In the genomic region with DNA sequence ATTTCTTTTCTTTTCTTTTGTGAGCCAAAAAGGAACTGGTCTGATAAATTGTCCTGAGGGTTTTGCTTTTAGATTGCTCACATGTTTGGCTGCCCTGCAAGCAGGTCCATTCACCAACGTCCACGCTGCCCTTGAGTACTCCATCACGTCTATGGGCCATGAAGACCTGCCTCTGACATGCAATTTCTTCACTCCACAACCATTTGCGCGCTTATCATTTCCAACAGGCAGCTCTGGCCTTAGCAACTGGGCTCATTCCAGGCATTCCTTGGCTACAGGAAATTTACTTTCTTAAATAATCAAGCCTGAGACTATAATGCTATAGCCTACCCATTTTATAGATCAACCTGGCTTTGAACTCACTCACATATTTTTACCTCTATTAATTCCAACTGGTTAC, we compare ENCODE assay signal across 23 cellular contexts.
"Had no signal": no experiment of that assay in that cellular context is flagged by ENCODE, and none has a peak within 500 bp of the region (broad histone marks: within the 10 kb centered on the region; RNA-seq: fewer than 3 reads in every experiment).

No MANE protein-coding gene starts in this region.

- H3K4me1 ChIP-seq: esophagus squamous epithelium had no signal

- DNase-seq: activated B cell treated with CpG ODN at 0.5 μM for 24 hours; activated CD4-positive, alpha-beta T cell treated with anti-CD3 and anti-CD28 coated beads for 36 hours; activated CD4-positive, alpha-beta T cell treated with anti-CD3 and anti-CD28 coated beads, Interleukin-2, amount 50 U/mL, for 4 hours; activated CD8-positive, alpha-beta memory T cell treated with anti-CD3 and anti-CD28 coated beads for 24 hours; activated CD8-positive, alpha-beta memory T cell treated with anti-CD3 and anti-CD28 coated beads, Interleukin-2, amount 50 U/mL, for 4 hours; activated T-cell treated with anti-CD3 and anti-CD28 coated beads, Interleukin-2, amount 50 U/mL, for 24 hours; cortex of kidney; endodermal cell; esophagus squamous epithelium; head of caudate nucleus; islet precursor cell; left colon; mammary epithelial cell; nucleus accumbens; stimulated activated CD4-positive, alpha-beta T cell treated with anti-CD3 and anti-CD28 coated beads, Interleukin-2, amount 100 ng/mL, for 48 hours; stimulated activated CD8-positive, alpha-beta memory T cell treated with anti-CD3 and anti-CD28 coated beads, Interleukin-4, amount 100 ng/mL, for 48 hours; stimulated activated naive CD4-positive, alpha-beta T cell treated with Interleukin-2 at 50 U/mL for 16 hours; T-cell had no signal

- H3K4me3 ChIP-seq: adrenal gland, esophagus squamous epithelium, gastroesophageal sphincter, thoracic aorta had no signal

- H3K27ac ChIP-seq: adrenal gland, esophagus squamous epithelium, gastroesophageal sphincter, thoracic aorta had no signal

- ATAC-seq: activated CD4-positive, alpha-beta T cell treated with anti-CD3 and anti-CD28 coated beads for 36 hours; activated T-helper 17 cell treated with anti-CD3 and anti-CD28 coated beads, Interleukin-2, amount 50 U/mL, for 72 hours; gastroesophageal sphincter; left colon; natural killer cell treated with Interleukin-12 subunit alpha and Interleukin-12 subunit beta and Interleukin-15 and Interleukin-18, amount 100 ng/mL, for 72 hours; T-cell had no signal

- H3K9me3 ChIP-seq: adrenal gland, esophagus squamous epithelium, gastroesophageal sphincter, thoracic aorta had no signal

- H3K27me3 ChIP-seq: adrenal gland, esophagus squamous epithelium, gastroesophageal sphincter had no signal

- H3K36me3 ChIP-seq: adrenal gland, esophagus squamous epithelium, gastroesophageal sphincter, thoracic aorta had no signal
